In genomic region chr3:53570709-53571108, GRCh38 we compare ENCODE assay signal across 15 cellular contexts.
DNase-seq lines count a peak whose midpoint lies in the region; ATAC-seq and TF ChIP-seq lines count a peak whose summit lies in the region.
"Had no signal": no experiment of that assay in that cellular context is flagged by ENCODE, and none has a peak within 500 bp of the region (broad histone marks: within the 10 kb centered on the region; RNA-seq: fewer than 3 reads in every experiment).

No MANE protein-coding gene starts in this region.

- WGBS in esophagus, 2 donors, result 63 to 69% methylated on average over 3 of the region's 3 CpGs
- 58% methylated on average over 3 of the region's 3 CpGs for WGBS in SK-N-SH (ENCODE audit: low lambda C conversion rate)

- intact Hi-C loops in Calu3 (cut with micrococcal nuclease; ENCODE audit: unreplicated experiment), result no loop called here

- POLR2A ChIA-PET in SK-N-SH (lab: Yijun Ruan, JAX), result interaction anchor here (0.7 kb wide), 1 partner anchor 260 kb away, joined by 3 read pairs; no protein-coding TSS in a partner anchor

- peak overlapping the region; percentile 60 to 76 for H3K27ac ChIP-seq in esophagus (ENCODE audit: low read depth in 2 of 2, low read length in 1 of 2)
- H3K27ac ChIP-seq in SK-N-SH (ENCODE audit: low read depth in 2 of 2, low read length in 1 of 2), result no peak overlapping the region
- H3K27ac ChIP-seq: C4-2B, ovary had no signal

- H3K9me3 ChIP-seq in esophagus (ENCODE audit: control insufficient read depth in 2 of 2, insufficient read depth in 1 of 2, low read depth in 1 of 2, low read length in 1 of 2), result no peaks in the 10 kb centered on the region
- no peaks in the 10 kb centered on the region for H3K9me3 ChIP-seq in SK-N-SH
- H3K9me3 ChIP-seq: ovary had no signal

- H3K4me1 Mint-ChIP-seq in Calu3 (ENCODE audit: low read depth, unreplicated experiment), result peaks cover 11% of the 10 kb centered on the region
- H3K4me1 Mint-ChIP-seq: memory B cell had no signal

- no peak overlapping the region for H3K27ac Mint-ChIP-seq in Calu3 (ENCODE audit: unreplicated experiment)
- H3K27ac Mint-ChIP-seq: activated CD8-positive, alpha-beta T cell treated with anti-CD3 and anti-CD28 coated beads, Interleukin-2, amount 10 ng/mL, durations not matched to agents 7 days and 5 days; memory B cell; T-helper 17 cell had no signal

- H3K4me3 ChIP-seq in esophagus (ENCODE audit: low read depth in 1 of 2, low read length in 2 of 2) (no peak overlapping the region), SK-N-SH (ENCODE audit: low read depth in 2 of 2, low read length in 1 of 2) (no peak overlapping the region)
- H3K4me3 ChIP-seq: ovary had no signal

- H3K4me3 Mint-ChIP-seq in Calu3 (ENCODE audit: low read depth, unreplicated experiment), result no peak overlapping the region
- H3K4me3 Mint-ChIP-seq: activated CD8-positive, alpha-beta T cell treated with anti-CD3 and anti-CD28 coated beads, Interleukin-2, amount 10 ng/mL, durations not matched to agents 7 days and 5 days; memory B cell; T-helper 17 cell had no signal

- no peaks in the 10 kb centered on the region for H3F3A ChIP-seq in SK-N-SH (replicated peaks; ENCODE audit: insufficient read depth)

- CTCF ChIA-PET in Calu3 (lab: Charles Lee) (interaction anchor here (0.7 to 1.5 kb wide), 6 partner anchors 11 to 77 kb away, joined by 3 to 7 read pairs (median 4); no protein-coding TSS in a partner anchor), SK-N-SH (lab: Yijun Ruan, JAX) (no interaction called here)

- H3K9ac ChIP-seq in SK-N-SH, result no peak overlapping the region

- DNase-seq in Calu3 (peak; percentile 86), LoVo (ENCODE audit: low spot score) (peak; percentile 34), mucosa of gallbladder (ENCODE audit: low spot score) (peak; percentile 81), NCI-H187 (lab: John Stamatoyannopoulos, UW) (no peak), SK-N-SH (no peak)
- DNase-seq: activated CD8-positive, alpha-beta T cell treated with anti-CD3 and anti-CD28 coated beads, Interleukin-2, amount 10 ng/mL, durations not matched to agents 7 days and 5 days; activated naive CD4-positive, alpha-beta T cell treated with anti-CD3 and anti-CD28 coated beads, Interleukin-2, amount 50 U/mL, for 16 hours; Karpas-422; ovary; T-helper 17 cell had no signal

- H3K4me1 ChIP-seq in esophagus (ENCODE audit: control insufficient read depth in 2 of 2, insufficient read depth in 2 of 2, low read length in 1 of 2) (peaks cover 3% of the 10 kb centered on the region in 2 donors), SK-N-SH (ENCODE audit: control insufficient read depth in 1 of 2, insufficient read depth in 2 of 2, low read depth in 1 of 2, low read length in 1 of 2) (no peaks in the 10 kb centered on the region; a peak in 1 of 4 replicates)

- ATAC-seq in HG02970 (IDR thresholded peaks at IDR 0.05; ENCODE audit: low FRiP score, unreplicated experiment) (no peak), GM18873 (IDR thresholded peaks at IDR 0.05; ENCODE audit: low FRiP score, unreplicated experiment) (no peak)
- ATAC-seq: activated CD8-positive, alpha-beta T cell treated with anti-CD3 and anti-CD28 coated beads, Interleukin-2, amount 10 ng/mL, durations not matched to agents 7 days and 5 days; T-helper 17 cell had no signal

- H3K36me3 ChIP-seq in esophagus (ENCODE audit: control insufficient read depth in 2 of 2, insufficient read depth in 2 of 2, low read length in 1 of 2) (no peaks in the 10 kb centered on the region), SK-N-SH (replicated peaks in 1 of 2; ENCODE audit: control insufficient read depth in 1 of 2, insufficient read depth in 2 of 2, low read length in 1 of 2) (no peaks in the 10 kb centered on the region)
- H3K36me3 ChIP-seq: ovary had no signal

- H3K4me2 ChIP-seq in SK-N-SH, result no peak overlapping the region

- H3K9me2 ChIP-seq in SK-N-SH, result no peaks in the 10 kb centered on the region

- no peaks in the 10 kb centered on the region for H3K27me3 Mint-ChIP-seq in Calu3 (ENCODE audit: unreplicated experiment)

- no peak for TF ChIP-seq EP300 in SK-N-SH (IDR thresholded peaks at IDR 0.05; ENCODE audit: borderline replicate concordance in 1 of 2, low read depth in 1 of 2, low read length in 1 of 2)

- no peak overlapping the region for H2AFZ ChIP-seq in SK-N-SH (ENCODE audit: low read depth)

- TF ChIP-seq CTCF in Calu3 (IDR thresholded peaks at IDR 0.05; ENCODE audit: unreplicated experiment) (no peak), SK-N-SH (IDR thresholded peaks at IDR 0.05) (no peak)

- no peaks in the 10 kb centered on the region for H3K27me3 ChIP-seq in esophagus (ENCODE audit: control insufficient read depth in 1 of 2, insufficient read depth in 2 of 2, low read length in 2 of 2)
- no peaks in the 10 kb centered on the region; the same call in 1 of the 2 replicates for H3K27me3 ChIP-seq in SK-N-SH (ENCODE audit: insufficient read depth)
- H3K27me3 ChIP-seq: ovary had no signal

- no TSS peak for BruUV-seq in Calu3 (replicated peaks; lab: Mats Ljungman, UMichigan)

- H3K36me3 Mint-ChIP-seq in Calu3 (ENCODE audit: insufficient read depth, unreplicated experiment), result peaks cover 13% of the 10 kb centered on the region
- H3K36me3 Mint-ChIP-seq: memory B cell had no signal

- H4K20me1 ChIP-seq in SK-N-SH (ENCODE audit: insufficient read depth), result no peaks in the 10 kb centered on the region

- H3K79me2 ChIP-seq in SK-N-SH (ENCODE audit: insufficient read depth), result no peaks in the 10 kb centered on the region

- no peaks in the 10 kb centered on the region for H3K9me3 Mint-ChIP-seq in Calu3 (ENCODE audit: low read depth, unreplicated experiment)
- H3K9me3 Mint-ChIP-seq: memory B cell had no signal

- TF ChIP-seq RAD21 in SK-N-SH (IDR thresholded peaks at IDR 0.05; ENCODE audit: low read length), result no peak

TF ChIP-seq in SK-N-SH, 30 proteins besides CTCF, POLR2A, EP300 and RAD21:
- TF ChIP-seq TCF12 (IDR thresholded peaks at IDR 0.05), result no peak
- no peak for TF ChIP-seq MAX (IDR thresholded peaks at IDR 0.05; ENCODE audit: low read depth)
- TF ChIP-seq GATA2 (CRISPR knock-in tag; IDR thresholded peaks at IDR 0.05), result no peak
- no peak for TF ChIP-seq YY1 (IDR thresholded peaks at IDR 0.05; ENCODE audit: low read depth)
- TF ChIP-seq RFX5 (IDR thresholded peaks at IDR 0.05; ENCODE audit: low read length), result no peak
- TF ChIP-seq NFIC (IDR thresholded peaks at IDR 0.05; ENCODE audit: borderline replicate concordance), result no peak
- no peak for TF ChIP-seq RXRA (IDR thresholded peaks at IDR 0.05; ENCODE audit: borderline replicate concordance, low read depth)
- no peak for TF ChIP-seq TEAD4 (IDR thresholded peaks at IDR 0.05; ENCODE audit: borderline replicate concordance, insufficient read depth)
- TF ChIP-seq PBX3 (IDR thresholded peaks at IDR 0.05), result no peak
- no peak for TF ChIP-seq GABPA (IDR thresholded peaks at IDR 0.05; ENCODE audit: low read depth)
- no peak for TF ChIP-seq EZH2phosphoT487 (IDR thresholded peaks at IDR 0.05; ENCODE audit: borderline replicate concordance, low read depth)
- no peak for TF ChIP-seq SIN3A (IDR thresholded peaks at IDR 0.05; ENCODE audit: borderline replicate concordance, low read depth, low read length)
- no peak for TF ChIP-seq RCOR1 (IDR thresholded peaks at IDR 0.05; ENCODE audit: low read length)
- no peak for TF ChIP-seq REST (IDR thresholded peaks at IDR 0.05; ENCODE audit: low read depth, low read length)
- no peak for TF ChIP-seq FOXM1 (IDR thresholded peaks at IDR 0.05; ENCODE audit: low read depth)
- TF ChIP-seq JUND (IDR thresholded peaks at IDR 0.05), result no peak
- TF ChIP-seq NRF1 (IDR thresholded peaks at IDR 0.05; ENCODE audit: low read depth, low read length), result no peak
- TF ChIP-seq TAF1 (IDR thresholded peaks at IDR 0.05; ENCODE audit: borderline replicate concordance, low read depth, low read length), result no peak
- TF ChIP-seq FOSL2 (IDR thresholded peaks at IDR 0.05; ENCODE audit: borderline replicate concordance, low read depth), result no peak
- TF ChIP-seq MEF2A (IDR thresholded peaks at IDR 0.05; ENCODE audit: borderline replicate concordance, low read depth), result no peak

Comparison
In these comparisons a context has a peak if more than half of its experiments do, and no peak if none do; other contexts are left out.
1. DNase-seq: peak in Calu3 (single experiment), LoVo (single experiment) and mucosa of gallbladder (single experiment); none in NCI-H187 (0 of 2) and SK-N-SH (single experiment).
2. H3K27ac ChIP-seq: peak in esophagus (2 of 2); none in SK-N-SH (0 of 2).